In genomic region chr5:151772029-151772867, GRCh38 we compare ENCODE assay signal across 1 cellular context.
TF ChIP-seq lines count a peak whose summit lies in the region.

No MANE protein-coding gene starts in this region.

TF ChIP-seq in HEK293, 187 proteins besides CTCF, POLR2A, EP300 and RAD21 (continued from another document and continues in another):
- TF ChIP-seq PRDM10 (tag by site-specific recombination; IDR thresholded peaks at IDR 0.05), result no peak
- TF ChIP-seq ELK4 (IDR thresholded peaks at IDR 0.05; ENCODE audit: borderline replicate concordance, low read depth, low read length), result no peak
- no peak for TF ChIP-seq ZNF416 (tag by site-specific recombination; IDR thresholded peaks at IDR 0.05)
- no peak for TF ChIP-seq ZSCAN16 (tag by site-specific recombination; IDR thresholded peaks at IDR 0.05)
- no peak for TF ChIP-seq ZNF747 (tag by site-specific recombination; IDR thresholded peaks at IDR 0.05)
- no peak for TF ChIP-seq FEZF1 (tag by site-specific recombination; IDR thresholded peaks at IDR 0.05)
- TF ChIP-seq ZNF148 (tag by site-specific recombination; IDR thresholded peaks at IDR 0.05; ENCODE audit: borderline replicate concordance), result no peak
- no peak for TF ChIP-seq ZNF76 (tag by site-specific recombination; IDR thresholded peaks at IDR 0.05; ENCODE audit: borderline replicate concordance, low read depth)
- TF ChIP-seq KLF16 (tag by site-specific recombination; IDR thresholded peaks at IDR 0.05), result no peak; the same call in 1 of the 2 replicates
- TF ChIP-seq ZNF140 (tag by site-specific recombination; IDR thresholded peaks at IDR 0.05), result no peak
- no peak for TF ChIP-seq ZNF202 (tag by site-specific recombination; IDR thresholded peaks at IDR 0.05; ENCODE audit: borderline replicate concordance)
- no peak; the same call in 1 of the 2 replicates for TF ChIP-seq ZBTB7A (tag by site-specific recombination; IDR thresholded peaks at IDR 0.05; ENCODE audit: low read depth)
- peak; percentile 33; the same call in 1 of the 2 replicates for TF ChIP-seq GLIS1 (tag by site-specific recombination; IDR thresholded peaks at IDR 0.05)
- TF ChIP-seq ZNF544 (tag by site-specific recombination; IDR thresholded peaks at IDR 0.05), result no peak
- TF ChIP-seq HOXC10 (CRISPR knock-in tag; IDR thresholded peaks at IDR 0.05), result no peak
- TF ChIP-seq, protein P1, sequence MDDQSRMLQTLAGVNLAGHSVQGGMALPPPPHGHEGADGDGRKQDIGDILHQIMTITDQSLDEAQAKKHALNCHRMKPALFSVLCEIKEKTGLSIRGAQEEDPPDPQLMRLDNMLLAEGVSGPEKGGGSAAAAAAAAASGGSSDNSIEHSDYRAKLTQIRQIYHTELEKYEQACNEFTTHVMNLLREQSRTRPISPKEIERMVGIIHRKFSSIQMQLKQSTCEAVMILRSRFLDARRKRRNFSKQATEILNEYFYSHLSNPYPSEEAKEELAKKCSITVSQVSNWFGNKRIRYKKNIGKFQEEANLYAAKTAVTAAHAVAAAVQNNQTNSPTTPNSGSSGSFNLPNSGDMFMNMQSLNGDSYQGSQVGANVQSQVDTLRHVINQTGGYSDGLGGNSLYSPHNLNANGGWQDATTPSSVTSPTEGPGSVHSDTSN (CRISPR knock-in tag; IDR thresholded peaks at IDR 0.05), result no peak
- TF ChIP-seq KLF1 (tag by site-specific recombination; IDR thresholded peaks at IDR 0.05), result no peak
- no peak for TF ChIP-seq ZNF26 (tag by site-specific recombination; IDR thresholded peaks at IDR 0.05)
- no peak for TF ChIP-seq ZNF391 (tag by site-specific recombination; IDR thresholded peaks at IDR 0.05; ENCODE audit: borderline replicate concordance, low read depth)
- no peak for TF ChIP-seq ZNF843 (tag by site-specific recombination; IDR thresholded peaks at IDR 0.05)
- TF ChIP-seq ZNF19 (tag by site-specific recombination; IDR thresholded peaks at IDR 0.05; ENCODE audit: low read depth), result no peak
- TF ChIP-seq ZNF174 (tag by site-specific recombination; IDR thresholded peaks at IDR 0.05), result no peak
- TF ChIP-seq ZXDB (tag by site-specific recombination; IDR thresholded peaks at IDR 0.05), result 0 out of 2 replicates have a peak, but pooled peaks have one; percentile 5
- TF ChIP-seq, protein P2, sequence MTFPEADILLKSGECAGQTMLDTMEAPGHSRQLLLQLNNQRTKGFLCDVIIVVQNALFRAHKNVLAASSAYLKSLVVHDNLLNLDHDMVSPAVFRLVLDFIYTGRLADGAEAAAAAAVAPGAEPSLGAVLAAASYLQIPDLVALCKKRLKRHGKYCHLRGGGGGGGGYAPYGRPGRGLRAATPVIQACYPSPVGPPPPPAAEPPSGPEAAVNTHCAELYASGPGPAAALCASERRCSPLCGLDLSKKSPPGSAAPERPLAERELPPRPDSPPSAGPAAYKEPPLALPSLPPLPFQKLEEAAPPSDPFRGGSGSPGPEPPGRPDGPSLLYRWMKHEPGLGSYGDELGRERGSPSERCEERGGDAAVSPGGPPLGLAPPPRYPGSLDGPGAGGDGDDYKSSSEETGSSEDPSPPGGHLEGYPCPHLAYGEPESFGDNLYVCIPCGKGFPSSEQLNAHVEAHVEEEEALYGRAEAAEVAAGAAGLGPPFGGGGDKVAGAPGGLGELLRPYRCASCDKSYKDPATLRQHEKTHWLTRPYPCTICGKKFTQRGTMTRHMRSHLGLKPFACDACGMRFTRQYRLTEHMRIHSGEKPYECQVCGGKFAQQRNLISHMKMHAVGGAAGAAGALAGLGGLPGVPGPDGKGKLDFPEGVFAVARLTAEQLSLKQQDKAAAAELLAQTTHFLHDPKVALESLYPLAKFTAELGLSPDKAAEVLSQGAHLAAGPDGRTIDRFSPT (tag by site-specific recombination; IDR thresholded peaks at IDR 0.05), result peak; percentile 31; the same call in 1 of the 2 replicates
- no peak for TF ChIP-seq YY2 (tag by site-specific recombination; IDR thresholded peaks at IDR 0.05)
- TF ChIP-seq ZNF623 (tag by site-specific recombination; IDR thresholded peaks at IDR 0.05), result no peak
- TF ChIP-seq ZNF510 (tag by site-specific recombination; IDR thresholded peaks at IDR 0.05; ENCODE audit: insufficient replicate concordance), result no peak
- no peak for TF ChIP-seq ZNF704 (tag by site-specific recombination; IDR thresholded peaks at IDR 0.05)
- TF ChIP-seq ZNF16 (tag by site-specific recombination; IDR thresholded peaks at IDR 0.05; ENCODE audit: low read depth), result no peak
- no peak for TF ChIP-seq ZNF292 (tag by site-specific recombination; IDR thresholded peaks at IDR 0.05; ENCODE audit: borderline replicate concordance, low read depth)
- TF ChIP-seq ZNF560 (tag by site-specific recombination; IDR thresholded peaks at IDR 0.05; ENCODE audit: borderline replicate concordance), result no peak
- TF ChIP-seq ZNF514 (tag by site-specific recombination; IDR thresholded peaks at IDR 0.05), result no peak
- TF ChIP-seq, protein P3, sequence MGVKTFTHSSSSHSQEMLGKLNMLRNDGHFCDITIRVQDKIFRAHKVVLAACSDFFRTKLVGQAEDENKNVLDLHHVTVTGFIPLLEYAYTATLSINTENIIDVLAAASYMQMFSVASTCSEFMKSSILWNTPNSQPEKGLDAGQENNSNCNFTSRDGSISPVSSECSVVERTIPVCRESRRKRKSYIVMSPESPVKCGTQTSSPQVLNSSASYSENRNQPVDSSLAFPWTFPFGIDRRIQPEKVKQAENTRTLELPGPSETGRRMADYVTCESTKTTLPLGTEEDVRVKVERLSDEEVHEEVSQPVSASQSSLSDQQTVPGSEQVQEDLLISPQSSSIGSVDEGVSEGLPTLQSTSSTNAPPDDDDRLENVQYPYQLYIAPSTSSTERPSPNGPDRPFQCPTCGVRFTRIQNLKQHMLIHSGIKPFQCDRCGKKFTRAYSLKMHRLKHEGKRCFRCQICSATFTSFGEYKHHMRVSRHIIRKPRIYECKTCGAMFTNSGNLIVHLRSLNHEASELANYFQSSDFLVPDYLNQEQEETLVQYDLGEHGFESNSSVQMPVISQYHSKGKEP (tag by site-specific recombination; IDR thresholded peaks at IDR 0.05), result no peak
- TF ChIP-seq, protein P4, sequence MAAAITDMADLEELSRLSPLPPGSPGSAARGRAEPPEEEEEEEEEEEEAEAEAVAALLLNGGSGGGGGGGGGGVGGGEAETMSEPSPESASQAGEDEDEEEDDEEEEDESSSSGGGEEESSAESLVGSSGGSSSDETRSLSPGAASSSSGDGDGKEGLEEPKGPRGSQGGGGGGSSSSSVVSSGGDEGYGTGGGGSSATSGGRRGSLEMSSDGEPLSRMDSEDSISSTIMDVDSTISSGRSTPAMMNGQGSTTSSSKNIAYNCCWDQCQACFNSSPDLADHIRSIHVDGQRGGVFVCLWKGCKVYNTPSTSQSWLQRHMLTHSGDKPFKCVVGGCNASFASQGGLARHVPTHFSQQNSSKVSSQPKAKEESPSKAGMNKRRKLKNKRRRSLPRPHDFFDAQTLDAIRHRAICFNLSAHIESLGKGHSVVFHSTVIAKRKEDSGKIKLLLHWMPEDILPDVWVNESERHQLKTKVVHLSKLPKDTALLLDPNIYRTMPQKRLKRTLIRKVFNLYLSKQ (tag by site-specific recombination; IDR thresholded peaks at IDR 0.05; ENCODE audit: borderline replicate concordance), result no peak
- TF ChIP-seq ZNF341 (tag by site-specific recombination; IDR thresholded peaks at IDR 0.05; ENCODE audit: low read depth), result no peak
- TF ChIP-seq ZNF48 (tag by site-specific recombination; IDR thresholded peaks at IDR 0.05), result no peak
- TF ChIP-seq ZSCAN30 (tag by site-specific recombination; IDR thresholded peaks at IDR 0.05), result 0 out of 2 replicates have a peak, but pooled peaks have one; percentile 35
- TF ChIP-seq, protein P5, sequence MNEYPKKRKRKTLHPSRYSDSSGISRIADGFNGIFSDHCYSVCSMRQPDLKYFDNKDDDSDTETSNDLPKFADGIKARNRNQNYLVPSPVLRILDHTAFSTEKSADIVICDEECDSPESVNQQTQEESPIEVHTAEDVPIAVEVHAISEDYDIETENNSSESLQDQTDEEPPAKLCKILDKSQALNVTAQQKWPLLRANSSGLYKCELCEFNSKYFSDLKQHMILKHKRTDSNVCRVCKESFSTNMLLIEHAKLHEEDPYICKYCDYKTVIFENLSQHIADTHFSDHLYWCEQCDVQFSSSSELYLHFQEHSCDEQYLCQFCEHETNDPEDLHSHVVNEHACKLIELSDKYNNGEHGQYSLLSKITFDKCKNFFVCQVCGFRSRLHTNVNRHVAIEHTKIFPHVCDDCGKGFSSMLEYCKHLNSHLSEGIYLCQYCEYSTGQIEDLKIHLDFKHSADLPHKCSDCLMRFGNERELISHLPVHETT (tag by site-specific recombination; IDR thresholded peaks at IDR 0.05), result no peak
- no peak for TF ChIP-seq ZNF621 (tag by site-specific recombination; IDR thresholded peaks at IDR 0.05)
- no peak for TF ChIP-seq MYNN (tag by site-specific recombination; IDR thresholded peaks at IDR 0.05; ENCODE audit: borderline replicate concordance)
- no peak for TF ChIP-seq ZNF274 (IDR thresholded peaks at IDR 0.05; ENCODE audit: low read length)
- no peak for TF ChIP-seq ZNF274 (tag by site-specific recombination; IDR thresholded peaks at IDR 0.05; ENCODE audit: borderline replicate concordance)
- TF ChIP-seq ZNF660 (tag by site-specific recombination; IDR thresholded peaks at IDR 0.05), result peak; percentile 60; the same call in 1 of the 2 replicates
- TF ChIP-seq ZNF266 (tag by site-specific recombination; IDR thresholded peaks at IDR 0.05; ENCODE audit: low read depth), result no peak
